In the genomic region with DNA sequence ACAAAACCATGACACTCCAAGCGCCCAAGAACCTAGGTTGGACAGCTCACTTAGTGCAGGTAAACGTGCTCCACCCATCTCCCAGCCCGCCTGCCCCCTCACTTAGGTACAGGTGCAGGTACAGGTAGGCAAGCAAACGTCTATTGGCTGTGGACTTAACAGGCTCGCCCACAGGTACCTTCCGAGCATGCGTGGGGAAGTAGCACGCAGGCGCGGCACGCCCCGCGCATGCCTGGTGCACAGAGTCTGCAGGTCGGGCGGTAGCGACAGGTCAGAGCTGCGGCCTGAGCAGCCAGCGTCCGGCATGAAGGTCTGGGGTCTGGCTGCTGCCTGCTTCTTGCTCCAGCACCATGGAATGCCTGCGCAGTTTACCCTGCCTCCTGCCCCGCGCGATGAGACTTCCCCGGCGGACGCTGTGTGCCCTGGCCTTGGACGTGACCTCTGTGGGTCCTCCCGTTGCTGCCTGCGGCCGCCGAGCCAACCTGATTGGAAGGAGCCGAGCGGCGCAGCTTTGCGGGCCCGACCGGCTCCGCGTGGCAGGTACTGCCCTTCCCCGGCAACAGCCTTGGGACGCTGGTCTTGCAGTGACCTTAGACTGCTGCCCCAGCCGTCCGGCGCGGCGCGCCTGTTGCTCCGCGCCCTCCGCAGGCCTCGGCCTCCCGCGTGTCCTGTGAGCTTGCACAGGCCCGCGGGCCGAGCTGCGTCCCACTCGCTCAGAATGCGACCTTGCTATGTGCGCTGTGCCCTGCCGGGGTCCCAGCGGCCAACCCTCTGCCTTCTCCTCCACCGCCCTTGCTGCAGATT, we compare ENCODE assay signal across 8 cellular contexts. TPM values are rescaled to one million over a fixed set of nuclear protein-coding genes. Genes with fewer than 3 reads are reported as not detected.
A peak's percentile ranks its signal among the peaks of the same experiment; 100 is the strongest.
DNase-seq lines count a peak whose midpoint lies in the region; ATAC-seq and TF ChIP-seq lines count a peak whose summit lies in the region.

A gene with protein sequence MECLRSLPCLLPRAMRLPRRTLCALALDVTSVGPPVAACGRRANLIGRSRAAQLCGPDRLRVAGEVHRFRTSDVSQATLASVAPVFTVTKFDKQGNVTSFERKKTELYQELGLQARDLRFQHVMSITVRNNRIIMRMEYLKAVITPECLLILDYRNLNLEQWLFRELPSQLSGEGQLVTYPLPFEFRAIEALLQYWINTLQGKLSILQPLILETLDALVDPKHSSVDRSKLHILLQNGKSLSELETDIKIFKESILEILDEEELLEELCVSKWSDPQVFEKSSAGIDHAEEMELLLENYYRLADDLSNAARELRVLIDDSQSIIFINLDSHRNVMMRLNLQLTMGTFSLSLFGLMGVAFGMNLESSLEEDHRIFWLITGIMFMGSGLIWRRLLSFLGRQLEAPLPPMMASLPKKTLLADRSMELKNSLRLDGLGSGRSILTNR (plus strand): TSS at position 240 of the 804 bp plus-strand sequence. CDS start 111 bp downstream, at position 351.

- peak within 1 kb of the TSS; percentile 91 for H3K9ac ChIP-seq in PC-3 (ENCODE audit: low read length)
- peak within 1 kb of the TSS; percentile 76 to 90 for H3K9ac ChIP-seq in mucosa of rectum (ENCODE audit: low read depth in 1 of 2, low read length in 2 of 2)

- no peaks in the 10 kb centered on the region for H3K9me3 Mint-ChIP-seq in activated T-cell treated with anti-CD3 and anti-CD28 coated beads, Interleukin-2, amount 50 U/mL, for 24 hours

- peaks cover 23% of the 10 kb centered on the region for H3K27me3 Mint-ChIP-seq in activated T-cell treated with anti-CD3 and anti-CD28 coated beads, Interleukin-2, amount 50 U/mL, for 24 hours

- H3K4me1 ChIP-seq in PC-3 (ENCODE audit: insufficient read depth, low read length) (peaks cover 18% of the 10 kb centered on the region), mucosa of rectum (ENCODE audit: control insufficient read depth in 2 of 2, insufficient read depth in 2 of 2, low read length in 2 of 2) (peaks cover 7 to 12% of the 10 kb centered on the region in 2 donors)

- intact Hi-C loops in PC-3 (cut with micrococcal nuclease): no loop called here

- peak; percentile 93 for DNase-seq in DMS153 (lab: John Stamatoyannopoulos, UW)
- DNase-seq in HuH-7.5 (ENCODE audit: low spot score): peak; percentile 58
- peak; percentile 96 for DNase-seq in PC-3
- peak; percentile 87 for DNase-seq in activated T-cell treated with anti-CD3 and anti-CD28 coated beads, Interleukin-2, amount 50 U/mL, for 24 hours
- DNase-seq in erythroblast (lab: John Stamatoyannopoulos, UW): peak; percentile 83 to 86
- peak; percentile 84 for DNase-seq in stimulated activated CD8-positive, alpha-beta memory T cell treated with anti-CD3 and anti-CD28 coated beads, Interleukin-4, amount 100 ng/mL, for 48 hours

- H3K4me3 ChIP-seq in PC-3 (ENCODE audit: low read length) (peak within 1 kb of the TSS; percentile 96), mucosa of rectum (ENCODE audit: low read length in 2 of 2) (peak within 1 kb of the TSS; percentile 80 to 89)

- TF ChIP-seq CTCF in PC-3 (conservative IDR thresholded peaks at IDR 0.05; ENCODE audit: low read depth, low read length): no peak

- H4K20me1 ChIP-seq in PC-3 (ENCODE audit: low read length): peaks cover 13% of the 10 kb centered on the region; the same call in 1 of the 2 replicates

- H3K9me2 ChIP-seq in PC-3 (replicated peaks; ENCODE audit: low read length): no peaks in the 10 kb centered on the region

- peak within 1 kb of the TSS; percentile 88 for H3K4me2 ChIP-seq in PC-3 (ENCODE audit: low read length)

- H3F3A ChIP-seq in PC-3 (ENCODE audit: low read length, unreplicated experiment): no peaks in the 10 kb centered on the region

- peaks cover 50% of the 10 kb centered on the region for H3K79me2 ChIP-seq in PC-3 (ENCODE audit: low read length)

- H3K9me3 ChIP-seq in PC-3 (ENCODE audit: low read length) (no peaks in the 10 kb centered on the region), mucosa of rectum (ENCODE audit: control insufficient read depth in 2 of 2, low read length in 2 of 2) (no peaks in the 10 kb centered on the region)

- peaks cover 41% of the 10 kb centered on the region for H3K4me1 Mint-ChIP-seq in activated T-cell treated with anti-CD3 and anti-CD28 coated beads, Interleukin-2, amount 50 U/mL, for 24 hours (ENCODE audit: low read depth)

- TF ChIP-seq POLR2A in erythroblast (IDR thresholded peaks at IDR 0.05; ENCODE audit: low read length): peak; percentile 74

- peak within 1 kb of the TSS; percentile 87 for H3K27ac Mint-ChIP-seq in activated T-cell treated with anti-CD3 and anti-CD28 coated beads, Interleukin-2, amount 50 U/mL, for 24 hours

- peak; percentile 96 for ATAC-seq in GM21528 (IDR thresholded peaks at IDR 0.05; ENCODE audit: low FRiP score, unreplicated experiment)
- ATAC-seq in PC-3: peak; percentile 97

- CTCF ChIA-PET in PC-3 (lab: Charles Lee): interaction anchor here (1.2 kb wide), 1 partner anchor 43 kb away, joined by 4 read pairs; no protein-coding TSS in a partner anchor

- H3K4me3 Mint-ChIP-seq in activated T-cell treated with anti-CD3 and anti-CD28 coated beads, Interleukin-2, amount 50 U/mL, for 24 hours: peak within 1 kb of the TSS; percentile 95

- H3K27ac ChIP-seq in PC-3 (ENCODE audit: low read length) (peak within 1 kb of the TSS; percentile 19; the same call in 1 of the 2 replicates), mucosa of rectum (ENCODE audit: low read depth in 2 of 2, low read length in 2 of 2) (peak within 1 kb of the TSS; percentile 63 to 86)

- H3K36me3 ChIP-seq in PC-3 (ENCODE audit: low read depth, low read length) (peaks cover 6% of the 10 kb centered on the region), mucosa of rectum (ENCODE audit: control insufficient read depth in 2 of 2, insufficient read depth in 2 of 2, low read length in 2 of 2) (peaks cover 9 to 12% of the 10 kb centered on the region in 2 donors)

- H2AFZ ChIP-seq in PC-3 (ENCODE audit: low read length): peak within 1 kb of the TSS; percentile 85

- no TSS peak for BruUV-seq in PC-3 (replicated peaks; lab: Mats Ljungman, UMichigan)

- H3K27me3 ChIP-seq in PC-3 (ENCODE audit: low read length) (no peaks in the 10 kb centered on the region), mucosa of rectum (ENCODE audit: control insufficient read depth in 2 of 2, insufficient read depth in 2 of 2, low read length in 2 of 2) (no peaks in the 10 kb centered on the region)

- peaks cover 35% of the 10 kb centered on the region for H3K36me3 Mint-ChIP-seq in activated T-cell treated with anti-CD3 and anti-CD28 coated beads, Interleukin-2, amount 50 U/mL, for 24 hours (ENCODE audit: low read depth)

- POLR2A ChIA-PET in PC-3 (lab: Charles Lee; ENCODE audit: unreplicated experiment): no interaction called here

RNA-seq across cellular contexts. Expression of the gene that starts here (rescaled TPM):
- 19.8 and 21.3 TPM in 2 replicates for total RNA-seq in PC-3 (2014; rRNA removed)

Comparison
In these comparisons a context has a peak if more than half of its experiments do, and no peak if none do; other contexts are left out.
1. Peak in every context shown above with its lines: DNase-seq, ATAC-seq, H3K4me3 ChIP-seq and H3K27ac ChIP-seq.